ENCODE assay signal across 10 cellular contexts in genomic region chr14:89406941-89407340, GRCh38. TPM values are rescaled to one million over a fixed set of nuclear protein-coding genes. Genes with fewer than 3 reads are reported as not detected.
DNase-seq lines count a peak whose midpoint lies in the region; TF ChIP-seq lines count a peak whose summit lies in the region.
"Had no signal": no experiment of that assay in that cellular context is flagged by ENCODE, and none has a peak within 500 bp of the region (broad histone marks: within the 10 kb centered on the region; RNA-seq: fewer than 3 reads in every experiment).

No MANE protein-coding gene starts in this region.

- no peaks in the 10 kb centered on the region; the same call in 1 of the 2 replicates for H4K20me1 ChIP-seq in SU-DHL-6 (ENCODE audit: low read depth, low read length)

- H3K27me3 ChIP-seq in SU-DHL-6 (ENCODE audit: low read length), result no peaks in the 10 kb centered on the region
- H3K27me3 ChIP-seq in parathyroid adenoma (ENCODE audit: control insufficient read depth, insufficient read depth, low read length), result no peaks in the 10 kb centered on the region
- no peaks in the 10 kb centered on the region for H3K27me3 ChIP-seq in H7 (ENCODE audit: control insufficient read depth, insufficient read depth, low read length)
- no peaks in the 10 kb centered on the region for H3K27me3 ChIP-seq in sigmoid colon

- no peak for TF ChIP-seq POLR2A in sigmoid colon (IDR thresholded peaks at IDR 0.05)

- H3K4me3 ChIP-seq in SU-DHL-6 (ENCODE audit: insufficient read depth, low read length, poor library complexity, severe bottlenecking) (no peak overlapping the region), fibroblast of pulmonary artery (replicated peaks; ENCODE audit: low read depth, low read length) (no peak overlapping the region), parathyroid adenoma (ENCODE audit: low read depth, low read length) (no peak overlapping the region), H7 (ENCODE audit: insufficient read depth, low read depth, low read length) (no peak overlapping the region), sigmoid colon (no peak overlapping the region)

- H3K9me3 ChIP-seq in SU-DHL-6 (ENCODE audit: insufficient read depth, low read length), result no peaks in the 10 kb centered on the region
- no peaks in the 10 kb centered on the region for H3K9me3 ChIP-seq in parathyroid adenoma (ENCODE audit: control insufficient read depth, low read length)
- H3K9me3 ChIP-seq in sigmoid colon, result no peaks in the 10 kb centered on the region

- H3K36me3 ChIP-seq in SU-DHL-6 (ENCODE audit: low read length), result peaks cover 11% of the 10 kb centered on the region
- no peaks in the 10 kb centered on the region for H3K36me3 ChIP-seq in parathyroid adenoma (ENCODE audit: control insufficient read depth, insufficient read depth, low read length)
- peaks cover 14% of the 10 kb centered on the region for H3K36me3 ChIP-seq in H7 (replicated peaks; ENCODE audit: control insufficient read depth, insufficient read depth, low read length)
- peaks cover 0 to 13% (median 4%) of the 10 kb centered on the region in 4 donors for H3K36me3 ChIP-seq in sigmoid colon

- intact Hi-C loops in sigmoid colon (cut with DNase I), result no loop called here

- H3K9ac ChIP-seq in SU-DHL-6 (ENCODE audit: low read length) (no peak overlapping the region), parathyroid adenoma (no peak overlapping the region)

- peaks cover 18% of the 10 kb centered on the region for H3K4me1 ChIP-seq in parathyroid adenoma
- peaks cover 0 to 62% (median 51%) of the 10 kb centered on the region in 4 donors for H3K4me1 ChIP-seq in sigmoid colon

- H3K27ac ChIP-seq in SU-DHL-6 (ENCODE audit: low read depth, low read length) (peak overlapping the region; percentile 11; the same call in 1 of the 2 replicates), parathyroid adenoma (peak overlapping the region; percentile 5), sigmoid colon (peak overlapping the region in 2 of 4 donors; percentile 25 to 31)

- TF ChIP-seq CTCF in SU-DHL-6 (IDR thresholded peaks at IDR 0.05; ENCODE audit: insufficient read depth, low read length, poor library complexity, severe bottlenecking) (no peak), fibroblast of pulmonary artery (IDR thresholded peaks at IDR 0.05; ENCODE audit: low read length, missing control alignments) (no peak), parathyroid adenoma (IDR thresholded peaks at IDR 0.05) (no peak), sigmoid colon (IDR thresholded peaks at IDR 0.05) (no peak)

- H2AFZ ChIP-seq in SU-DHL-6 (ENCODE audit: low read depth, low read length, severe bottlenecking) (no peak overlapping the region), parathyroid adenoma (no peak overlapping the region)

- TF ChIP-seq EP300 in sigmoid colon (IDR thresholded peaks at IDR 0.05), result peak in 1 of 4 donors; percentile 10

- no peak overlapping the region for H3K4me2 ChIP-seq in SU-DHL-6 (ENCODE audit: low read depth, low read length, poor library complexity, severe bottlenecking)
- no peak overlapping the region for H3K4me2 ChIP-seq in parathyroid adenoma (ENCODE audit: low read length)

- DNase-seq in EH (ENCODE audit: low read depth) (peak; percentile 45), fibroblast of pulmonary artery (ENCODE audit: low read depth) (peak; percentile 35), H7 (no peak), sigmoid colon (no peak), NAMALWA (ENCODE audit: low spot score) (no peak), AG20443 (ENCODE audit: low spot score) (no peak)
- DNase-seq: activated B cell treated with CpG ODN at 0.5 μM for 24 hours, NCI-H1930 had no signal

- 19 to 22% methylated on average over 4 of the region's 4 CpGs for WGBS in sigmoid colon, 2 donors

- no peaks in the 10 kb centered on the region for H3K9me2 ChIP-seq in SU-DHL-6 (replicated peaks; ENCODE audit: insufficient read depth, low read length)

- H3K79me2 ChIP-seq in SU-DHL-6 (ENCODE audit: insufficient read depth, low read length) (peaks cover 98% of the 10 kb centered on the region), parathyroid adenoma (peaks cover 74% of the 10 kb centered on the region)

- peaks cover 3% of the 10 kb centered on the region; the same call in 1 of the 2 replicates for H3F3A ChIP-seq in SU-DHL-6 (ENCODE audit: insufficient read depth)

RNA-seq across cellular contexts. Expression of gene FOXN3, which starts 10.1 kb away (rescaled TPM):
- 64.6 and 93.6 TPM in 2 replicates for total RNA-seq in H7 (2014; rRNA removed; shearing (Covaris generic))
- total RNA-seq in sigmoid colon, result 100 to 1,000 TPM; 104 to 146 (median 113) TPM
- 10 to 100 TPM; 24.6 to 33.6 (median 25.7) TPM for polyA plus RNA-seq in sigmoid colon

Comparison
In these comparisons a context has a peak if more than half of its experiments do, and no peak if none do; other contexts are left out.
1. DNase-seq: peak in EH (single experiment) and fibroblast of pulmonary artery (single experiment); none in H7 (single experiment), sigmoid colon (single experiment), NAMALWA (single experiment) and AG20443 (single experiment).